Comparison of ENCODE assay signal across 13 cellular contexts in genomic region chr16:73231969-73232554, GRCh38.
DNase-seq lines count a peak whose midpoint lies in the region; ATAC-seq, FAIRE-seq and TF ChIP-seq lines count a peak whose summit lies in the region.
"Had no signal": no experiment of that assay in that cellular context is flagged by ENCODE, and none has a peak within 500 bp of the region (broad histone marks: within the 10 kb centered on the region; RNA-seq: fewer than 3 reads in every experiment).

No MANE protein-coding gene starts in this region.

- H3K4me1 ChIP-seq in BE2C (peaks cover 25% of the 10 kb centered on the region), fibroblast of lung (ENCODE audit: control insufficient read depth, extremely low read depth, insufficient read depth, low read length) (peaks cover 3% of the 10 kb centered on the region), neural progenitor cell (no peaks in the 10 kb centered on the region)
- H3K4me1 ChIP-seq: BLaER1, colonic mucosa had no signal

- H3K27ac ChIP-seq in fibroblast of lung (ENCODE audit: insufficient read depth, low read length) = peak overlapping the region; percentile 68
- H3K27ac ChIP-seq in neural progenitor cell = no peak overlapping the region
- H3K27ac ChIP-seq: BLaER1, colonic mucosa had no signal

- H3K36me3 ChIP-seq in BE2C (no peaks in the 10 kb centered on the region), fibroblast of lung (ENCODE audit: control insufficient read depth, insufficient read depth, low read length) (no peaks in the 10 kb centered on the region), neural progenitor cell (no peaks in the 10 kb centered on the region)
- H3K36me3 ChIP-seq: BLaER1, colonic mucosa, sigmoid colon had no signal

- DNase-seq in BE2C (peak; percentile 46), NCI-H69 (lab: John Stamatoyannopoulos, UW) (peak; percentile 10), fibroblast of lung (ENCODE audit: low read depth in 2 of 2) (peak in 1 of 2 donors; percentile 11), neural progenitor cell (ENCODE audit: low spot score) (no peak), NOMO-1 (lab: John Stamatoyannopoulos, UW; ENCODE audit: unreplicated experiment in 2 of 2) (no peak), HTR-8/SVneo (ENCODE audit: insufficient read length, low spot score) (no peak)
- no peak for DNase-seq in activated CD8-positive, alpha-beta memory T cell treated with anti-CD3 and anti-CD28 coated beads, Interleukin-2, amount 50 U/mL, for 4 hours
- DNase-seq: activated CD4-positive, alpha-beta T cell treated with anti-CD3 and anti-CD28 coated beads, Interleukin-2, amount 50 U/mL, for 4 hours; activated gamma-delta T cell treated with Interleukin-2 at 50 U/mL for 16 hours; colonic mucosa had no signal

- H3K4me1 Mint-ChIP-seq in neural progenitor cell = peaks cover 8% of the 10 kb centered on the region

- no peak overlapping the region for H3K27ac Mint-ChIP-seq in neural progenitor cell

- no peak for FAIRE-seq in HTR-8/SVneo (lab: Jason Lieb, UNC)

- peaks cover 2% of the 10 kb centered on the region for H3K27me3 Mint-ChIP-seq in neural progenitor cell (ENCODE audit: insufficient read depth, low read depth)

- H3F3A ChIP-seq in neural progenitor cell (ENCODE audit: low read depth) = no peaks in the 10 kb centered on the region

- H2AFZ ChIP-seq in fibroblast of lung (ENCODE audit: low read length) = peak overlapping the region; percentile 32
- peak overlapping the region; percentile 50 for H2AFZ ChIP-seq in neural progenitor cell (replicated peaks)

- no peaks in the 10 kb centered on the region for H3K79me2 ChIP-seq in fibroblast of lung (ENCODE audit: control insufficient read depth, insufficient read depth, low read length)
- no peaks in the 10 kb centered on the region for H3K79me2 ChIP-seq in neural progenitor cell (ENCODE audit: low read depth)

- no peaks in the 10 kb centered on the region for H4K20me1 ChIP-seq in fibroblast of lung (ENCODE audit: control insufficient read depth, extremely low read depth, insufficient read depth, low read length)
- H4K20me1 ChIP-seq in neural progenitor cell (ENCODE audit: low read depth) = no peaks in the 10 kb centered on the region
- H4K20me1 ChIP-seq: BLaER1 had no signal

- H3K9ac ChIP-seq in fibroblast of lung (ENCODE audit: insufficient read depth, low read length) = peak overlapping the region; percentile 33
- H3K9ac ChIP-seq in neural progenitor cell = no peak overlapping the region
- H3K9ac ChIP-seq: BLaER1 had no signal

- TF ChIP-seq CTCF in BE2C (IDR thresholded peaks at IDR 0.05; ENCODE audit: low read depth, low read length) = no peak
- no peak for TF ChIP-seq CTCF in fibroblast of lung (conservative IDR thresholded peaks at IDR 0.05 in 1 of 2, IDR thresholded peaks at IDR 0.05 in 1 of 2; ENCODE audit: low read depth in 1 of 2, low read length in 2 of 2)
- TF ChIP-seq CTCF in neural progenitor cell (IDR thresholded peaks at IDR 0.05) = no peak

- H3K27me3 ChIP-seq in BE2C (no peaks in the 10 kb centered on the region), fibroblast of lung (ENCODE audit: control insufficient read depth, insufficient read depth, low read length) (no peaks in the 10 kb centered on the region), neural progenitor cell (no peaks in the 10 kb centered on the region)
- H3K27me3 ChIP-seq: BLaER1, colonic mucosa, sigmoid colon had no signal

- peak overlapping the region; percentile 87 for H3K4me3 ChIP-seq in BE2C (ENCODE audit: low read depth, low read length)
- H3K4me3 ChIP-seq in fibroblast of lung (replicated peaks in 1 of 4; ENCODE audit: control extremely low read depth in 1 of 4, insufficient read depth in 1 of 4, low read depth in 3 of 4, low read length in 4 of 4) = peak overlapping the region; percentile 24 to 66 (median 40)
- H3K4me3 ChIP-seq in neural progenitor cell = no peak overlapping the region
- H3K4me3 ChIP-seq: BLaER1, colonic mucosa had no signal

- no peaks in the 10 kb centered on the region for H3K9me3 ChIP-seq in BE2C
- H3K9me3 ChIP-seq in fibroblast of lung (ENCODE audit: control insufficient read depth, insufficient read depth, low read depth, low read length) = no peaks in the 10 kb centered on the region
- H3K9me3 ChIP-seq in neural progenitor cell (ENCODE audit: low read depth) = no peaks in the 10 kb centered on the region
- H3K9me3 ChIP-seq: BLaER1, colonic mucosa, sigmoid colon had no signal

- no peak for ATAC-seq in GM21723 (IDR thresholded peaks at IDR 0.05; ENCODE audit: unreplicated experiment)

- H3K4me3 Mint-ChIP-seq in neural progenitor cell = no peak overlapping the region

- H3K4me2 ChIP-seq in fibroblast of lung (ENCODE audit: extremely low read depth, insufficient read depth, low read length) (peak overlapping the region; percentile 92), neural progenitor cell (no peak overlapping the region)
- H3K4me2 ChIP-seq: BLaER1 had no signal

- no peaks in the 10 kb centered on the region for H3K9me3 Mint-ChIP-seq in neural progenitor cell

- no peaks in the 10 kb centered on the region for H3K36me3 Mint-ChIP-seq in neural progenitor cell

Comparison
In these comparisons a context has a peak if more than half of its experiments do, and no peak if none do; other contexts are left out.
1. DNase-seq: peak in BE2C (single experiment) and NCI-H69 (single experiment); none in neural progenitor cell (single experiment), NOMO-1 (0 of 2), activated CD8-positive, alpha-beta memory T cell treated with anti-CD3 and anti-CD28 coated beads, Interleukin-2, amount 50 U/mL, for 4 hours (single experiment) and HTR-8/SVneo (single experiment).